ENCODE assay signal across 11 cellular contexts in the genomic region with DNA sequence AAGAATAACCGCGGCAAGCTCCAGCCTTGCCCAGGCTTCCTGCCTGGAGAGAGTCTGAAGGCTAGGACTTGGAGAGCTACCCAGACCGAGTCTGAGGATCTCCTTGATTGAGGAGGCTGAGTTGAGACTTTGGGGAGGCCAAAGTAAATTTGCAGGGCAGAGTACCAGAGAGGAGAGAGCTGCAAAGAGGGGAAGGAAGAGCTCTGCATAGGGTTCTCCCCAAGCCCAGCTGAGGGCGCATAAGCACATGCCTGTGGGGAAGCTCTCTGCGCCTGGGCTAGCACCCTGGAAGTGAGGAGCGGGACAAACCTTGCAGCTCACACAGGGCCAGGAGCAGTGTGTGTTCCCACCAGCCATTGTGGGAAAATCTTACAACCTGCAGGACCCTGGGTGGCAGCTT. TPM values are rescaled to one million over a fixed set of nuclear protein-coding genes. Genes with fewer than 3 reads are reported as not detected.
DNase-seq lines count a peak whose midpoint lies in the region; ATAC-seq and TF ChIP-seq lines count a peak whose summit lies in the region.
"Had no signal": no experiment of that assay in that cellular context is flagged by ENCODE, and none has a peak within 500 bp of the region (broad histone marks: within the 10 kb centered on the region; RNA-seq: fewer than 3 reads in every experiment).

No MANE protein-coding gene starts in this region.

- H3K4me3 Mint-ChIP-seq in CD4-positive, alpha-beta memory T cell = peak overlapping the region in 1 of 8 donors; percentile 41
- H3K4me3 Mint-ChIP-seq in HFFc6 (no peak overlapping the region), chondrocyte (ENCODE audit: unreplicated experiment) (no peak overlapping the region)
- H3K4me3 Mint-ChIP-seq in naive thymus-derived CD8-positive, alpha-beta T cell = peak overlapping the region in 3 of 10 donors; percentile 38 to 67 (median 60)
- H3K4me3 Mint-ChIP-seq in activated T-helper 1 cell treated with anti-CD3 and anti-CD28 coated beads, Interleukin-12 subunit alpha, Interleukin-12 subunit beta, Interleukin-2, Interleukin-4 antibody, amounts not matched to agents 30 ng/mL and 10 ng/mL and 1 ng/mL, durations not matched to agents 14 hours and 24 hours and 36 hours = no peak overlapping the region

- no peaks in the 10 kb centered on the region for H3K9me3 ChIP-seq in CD4-positive, alpha-beta memory T cell (ENCODE audit: control insufficient read depth in 1 of 2, low read length in 2 of 2)
- H3K9me3 ChIP-seq: thoracic aorta had no signal

- H3K36me3 ChIP-seq in CD4-positive, alpha-beta memory T cell (ENCODE audit: insufficient read depth, low read length) = no peaks in the 10 kb centered on the region

- POLR2A ChIA-PET in CD4-positive, alpha-beta memory T cell (lab: Charles Lee; ENCODE audit: partially characterized antibody) = no interaction called here
- POLR2A ChIA-PET in naive thymus-derived CD8-positive, alpha-beta T cell (lab: Charles Lee) = no interaction called here

- CTCF ChIA-PET in CD4-positive, alpha-beta memory T cell (lab: Charles Lee; ENCODE audit: partially characterized antibody) = no interaction called here

- no peaks in the 10 kb centered on the region for H3K9me3 Mint-ChIP-seq in CD4-positive, alpha-beta memory T cell
- H3K9me3 Mint-ChIP-seq in HFFc6 (no peaks in the 10 kb centered on the region), chondrocyte (ENCODE audit: low read depth) (no peaks in the 10 kb centered on the region)
- no peaks in the 10 kb centered on the region for H3K9me3 Mint-ChIP-seq in naive thymus-derived CD8-positive, alpha-beta T cell
- H3K9me3 Mint-ChIP-seq in activated T-helper 1 cell treated with anti-CD3 and anti-CD28 coated beads, Interleukin-12 subunit alpha, Interleukin-12 subunit beta, Interleukin-2, Interleukin-4 antibody, amounts not matched to agents 30 ng/mL and 10 ng/mL and 1 ng/mL, durations not matched to agents 14 hours and 24 hours and 36 hours = no peaks in the 10 kb centered on the region

- H3K4me1 ChIP-seq in CD4-positive, alpha-beta memory T cell (ENCODE audit: insufficient read depth, low read length) = peaks cover 70% of the 10 kb centered on the region

- no peak overlapping the region for H3K4me3 ChIP-seq in CD4-positive, alpha-beta memory T cell (ENCODE audit: low read length in 2 of 2)
- H3K4me3 ChIP-seq: thoracic aorta had no signal

- peaks cover 11 to 21% of the 10 kb centered on the region in 2 donors for H3K36me3 Mint-ChIP-seq in CD4-positive, alpha-beta memory T cell
- H3K36me3 Mint-ChIP-seq in HFFc6 (ENCODE audit: low read depth) (peaks cover 8% of the 10 kb centered on the region; the same call in 1 of the 2 replicates), chondrocyte (ENCODE audit: low read depth) (no peaks in the 10 kb centered on the region)
- H3K36me3 Mint-ChIP-seq in naive thymus-derived CD8-positive, alpha-beta T cell = peaks cover 0 to 19% (median 0%) of the 10 kb centered on the region in 3 donors
- peaks cover 7% of the 10 kb centered on the region for H3K36me3 Mint-ChIP-seq in activated T-helper 1 cell treated with anti-CD3 and anti-CD28 coated beads, Interleukin-12 subunit alpha, Interleukin-12 subunit beta, Interleukin-2, Interleukin-4 antibody, amounts not matched to agents 30 ng/mL and 10 ng/mL and 1 ng/mL, durations not matched to agents 14 hours and 24 hours and 36 hours (ENCODE audit: low read depth)

- TF ChIP-seq CTCF in HFFc6 (IDR thresholded peaks at IDR 0.05) (no peak), chondrocyte (IDR thresholded peaks at IDR 0.05) (no peak)

- H3K27me3 ChIP-seq in CD4-positive, alpha-beta memory T cell (ENCODE audit: insufficient read depth, low read length) = no peaks in the 10 kb centered on the region
- H3K27me3 ChIP-seq: brain microvascular endothelial cell had no signal

- H3K27ac Mint-ChIP-seq in CD4-positive, alpha-beta memory T cell = peak overlapping the region in 6 of 7 donors; percentile 57 to 85 (median 75)
- peak overlapping the region; percentile 48; the same call in 1 of the 2 replicates for H3K27ac Mint-ChIP-seq in HFFc6
- H3K27ac Mint-ChIP-seq in chondrocyte (ENCODE audit: unreplicated experiment) = peak overlapping the region; percentile 76
- peak overlapping the region; percentile 71 to 88 (median 84) for H3K27ac Mint-ChIP-seq in naive thymus-derived CD8-positive, alpha-beta T cell
- H3K27ac Mint-ChIP-seq in activated T-helper 1 cell treated with anti-CD3 and anti-CD28 coated beads, Interleukin-12 subunit alpha, Interleukin-12 subunit beta, Interleukin-2, Interleukin-4 antibody, amounts not matched to agents 30 ng/mL and 10 ng/mL and 1 ng/mL, durations not matched to agents 14 hours and 24 hours and 36 hours = no peak overlapping the region

- no peak overlapping the region for H3K27ac ChIP-seq in CD4-positive, alpha-beta memory T cell (ENCODE audit: low read depth, low read length)
- H3K27ac ChIP-seq: brain microvascular endothelial cell, thoracic aorta had no signal

- no peaks in the 10 kb centered on the region for H3K27me3 Mint-ChIP-seq in CD4-positive, alpha-beta memory T cell
- H3K27me3 Mint-ChIP-seq in HFFc6 (ENCODE audit: insufficient read depth) = peaks cover 1% of the 10 kb centered on the region
- no peaks in the 10 kb centered on the region for H3K27me3 Mint-ChIP-seq in chondrocyte (ENCODE audit: low read depth)
- H3K27me3 Mint-ChIP-seq in naive thymus-derived CD8-positive, alpha-beta T cell = no peaks in the 10 kb centered on the region
- no peaks in the 10 kb centered on the region for H3K27me3 Mint-ChIP-seq in activated T-helper 1 cell treated with anti-CD3 and anti-CD28 coated beads, Interleukin-12 subunit alpha, Interleukin-12 subunit beta, Interleukin-2, Interleukin-4 antibody, amounts not matched to agents 30 ng/mL and 10 ng/mL and 1 ng/mL, durations not matched to agents 14 hours and 24 hours and 36 hours (ENCODE audit: insufficient read depth)

- intact Hi-C loops in CD4-positive, alpha-beta memory T cell (cut with micrococcal nuclease) = no loop called here
- intact Hi-C loops in activated T-helper 1 cell treated with anti-CD3 and anti-CD28 coated beads, Interleukin-12 subunit alpha, Interleukin-12 subunit beta, Interleukin-2, Interleukin-4 antibody, amounts not matched to agents 30 ng/mL and 10 ng/mL and 1 ng/mL, durations not matched to agents 14 hours and 24 hours and 36 hours (cut with micrococcal nuclease) = no loop called here

- no peak for DNase-seq in CD4-positive, alpha-beta memory T cell
- no peak for DNase-seq in HFFc6
- no peak for DNase-seq in chondrocyte (ENCODE audit: low spot score)
- DNase-seq in naive thymus-derived CD8-positive, alpha-beta T cell = no peak
- no peak for DNase-seq in activated T-helper 1 cell treated with anti-CD3 and anti-CD28 coated beads, Interleukin-12 subunit alpha, Interleukin-12 subunit beta, Interleukin-2, Interleukin-4 antibody, amounts not matched to agents 30 ng/mL and 10 ng/mL and 1 ng/mL, durations not matched to agents 14 hours and 24 hours and 36 hours (ENCODE audit: low spot score)
- DNase-seq in nucleus accumbens (lab: John Stamatoyannopoulos, UW) = no peak
- no peak for DNase-seq in NCI-H2171 (lab: John Stamatoyannopoulos, UW)
- DNase-seq: brain microvascular endothelial cell, NCI-H2081 had no signal

- H3K4me1 Mint-ChIP-seq in CD4-positive, alpha-beta memory T cell = peaks cover 55 to 82% (median 68%) of the 10 kb centered on the region in 4 donors
- H3K4me1 Mint-ChIP-seq in HFFc6 (ENCODE audit: low read depth) (peaks cover 52% of the 10 kb centered on the region), chondrocyte (ENCODE audit: low read depth) (peaks cover 56% of the 10 kb centered on the region)
- peaks cover 48 to 90% (median 72%) of the 10 kb centered on the region in 4 donors for H3K4me1 Mint-ChIP-seq in naive thymus-derived CD8-positive, alpha-beta T cell
- H3K4me1 Mint-ChIP-seq in activated T-helper 1 cell treated with anti-CD3 and anti-CD28 coated beads, Interleukin-12 subunit alpha, Interleukin-12 subunit beta, Interleukin-2, Interleukin-4 antibody, amounts not matched to agents 30 ng/mL and 10 ng/mL and 1 ng/mL, durations not matched to agents 14 hours and 24 hours and 36 hours (ENCODE audit: low read depth) = peaks cover 42% of the 10 kb centered on the region

- ATAC-seq in naive thymus-derived CD8-positive, alpha-beta T cell = peak in 1 of 2 donors; percentile 16
- ATAC-seq in GM18909 (IDR thresholded peaks at IDR 0.05; ENCODE audit: poor library complexity, unreplicated experiment) = no peak

RNA-seq across cellular contexts. Expression of gene FAM193A, which starts 56.1 kb away (rescaled TPM):
- 10 to 100 TPM; 47.8 TPM for total RNA-seq in CD4-positive, alpha-beta memory T cell
- 1 to 10 TPM in 1 of 2 donors, under 1 TPM in 1; 0.16 to 4.4 TPM for polyA plus RNA-seq in CD4-positive, alpha-beta memory T cell
- 10 to 100 TPM; 20.4 to 22.3 (median 20.8) TPM for total RNA-seq in HFFc6 (2021; fragmentation: NEBNext Ultra II Directional; extraction: Animal tissue kit (Norgen Biotek cat#: 25700))
- total RNA-seq in chondrocyte = 24.9 to 28.1 TPM (median 26.7 TPM) in 3 replicates
- total RNA-seq in naive thymus-derived CD8-positive, alpha-beta T cell = 10 to 100 TPM; 47.4 to 48.6 TPM
- 1 to 10 TPM; 1.5 to 4.3 (median 1.7) TPM for polyA plus RNA-seq in naive thymus-derived CD8-positive, alpha-beta T cell
- 30.4 and 32.2 TPM in 2 replicates for total RNA-seq in activated T-helper 1 cell treated with anti-CD3 and anti-CD28 coated beads, Interleukin-12 subunit alpha, Interleukin-12 subunit beta, Interleukin-2, Interleukin-4 antibody, amounts not matched to agents 30 ng/mL and 10 ng/mL and 1 ng/mL, durations not matched to agents 14 hours and 24 hours and 36 hours
